8 cellular contexts compared by ENCODE assay signal in genomic region chr12:111600296-111600562, GRCh38. TPM values are rescaled to one million over a fixed set of nuclear protein-coding genes. Genes with fewer than 3 reads are reported as not detected.
DNase-seq lines count a peak whose midpoint lies in the region; ATAC-seq lines count a peak whose summit lies in the region.

No MANE protein-coding gene starts in this region.

- peak overlapping the region; percentile 99 for H3K4me2 ChIP-seq in trophoblast cell (ENCODE audit: low read length)

- H3K4me1 ChIP-seq in ES-I3 (ENCODE audit: insufficient read depth, low read length) = peaks cover 3% of the 10 kb centered on the region; the same call in 1 of the 2 replicates
- no peaks in the 10 kb centered on the region for H3K4me1 ChIP-seq in SJCRH30
- peaks cover 0 to 2% of the 10 kb centered on the region in 2 donors for H3K4me1 ChIP-seq in esophagus (ENCODE audit: control insufficient read depth in 2 of 2, insufficient read depth in 2 of 2, low read length in 1 of 2)
- peaks cover 0 to 2% of the 10 kb centered on the region in 2 experiments for H3K4me1 ChIP-seq in trophoblast cell (ENCODE audit: control insufficient read depth in 1 of 2, insufficient read depth in 2 of 2, low read length in 2 of 2)

- H4K12ac ChIP-seq in trophoblast cell (ENCODE audit: low read depth, low read length) = no peak overlapping the region

- peak overlapping the region; percentile 96 for H3K4me3 ChIP-seq in SJCRH30
- peak overlapping the region in 1 of 2 donors; percentile 92 for H3K4me3 ChIP-seq in esophagus (ENCODE audit: low read depth in 1 of 2, low read length in 2 of 2)
- no peak overlapping the region for H3K4me3 ChIP-seq in trophoblast cell (ENCODE audit: low read depth, low read length)

- ATAC-seq in GM21515 (IDR thresholded peaks at IDR 0.05; ENCODE audit: unreplicated experiment) = no peak

- no peak overlapping the region for H2BK120ac ChIP-seq in trophoblast cell (ENCODE audit: insufficient read depth, low read length, poor library complexity)

- H3K18ac ChIP-seq in trophoblast cell (ENCODE audit: low read length) = no peak overlapping the region

- DNase-seq in SJCRH30 = no peak
- DNase-seq in trophoblast cell = no peak
- no peak for DNase-seq in Ammon's horn (ENCODE audit: low spot score)
- no peak for DNase-seq in stimulated activated CD4-positive, alpha-beta T cell treated with anti-CD3 and anti-CD28 coated beads, Interleukin-12 subunit alpha, Interleukin-12 subunit beta, amount 100 ng/mL, for 4 hours
- DNase-seq in OCI-M2 (lab: John Stamatoyannopoulos, UW; ENCODE audit: unreplicated experiment) = no peak

- H3K27ac ChIP-seq in SJCRH30 (peak overlapping the region; percentile 91), esophagus (ENCODE audit: low read depth in 2 of 2, low read length in 1 of 2) (peak overlapping the region; percentile 99 to 100), trophoblast cell (ENCODE audit: low read depth, low read length) (peak overlapping the region; percentile 100)

- no peak overlapping the region for H2BK12ac ChIP-seq in trophoblast cell (ENCODE audit: low read length)

- H4K91ac ChIP-seq in trophoblast cell (ENCODE audit: low read depth, low read length) = no peak overlapping the region

- H3K79me2 ChIP-seq in trophoblast cell (ENCODE audit: control insufficient read depth, insufficient read depth, low read length, poor library complexity) = peaks cover 24% of the 10 kb centered on the region

- H3K36me3 ChIP-seq in ES-I3 (ENCODE audit: insufficient read depth, low read length) (no peaks in the 10 kb centered on the region), SJCRH30 (no peaks in the 10 kb centered on the region), esophagus (ENCODE audit: control insufficient read depth in 2 of 2, insufficient read depth in 2 of 2, low read length in 1 of 2) (no peaks in the 10 kb centered on the region), trophoblast cell (ENCODE audit: control insufficient read depth in 1 of 2, insufficient read depth in 2 of 2, low read length in 2 of 2) (peaks cover 0 to 3% of the 10 kb centered on the region in 2 experiments)

- H3K27me3 ChIP-seq in SJCRH30 (no peaks in the 10 kb centered on the region), esophagus (ENCODE audit: control insufficient read depth in 1 of 2, insufficient read depth in 2 of 2, low read length in 2 of 2) (no peaks in the 10 kb centered on the region), trophoblast cell (ENCODE audit: insufficient read depth, low read length) (no peaks in the 10 kb centered on the region)

- H3K23ac ChIP-seq in trophoblast cell (ENCODE audit: low read length) = no peak overlapping the region

- H4K8ac ChIP-seq in trophoblast cell (ENCODE audit: low read depth, low read length) = no peak overlapping the region

- H3K9ac ChIP-seq in ES-I3 (ENCODE audit: low read depth, low read length) (peak overlapping the region; percentile 85), trophoblast cell (ENCODE audit: low read length) (no peak overlapping the region)

- no peak overlapping the region for H2BK5ac ChIP-seq in trophoblast cell (ENCODE audit: low read depth, low read length, poor library complexity)

- peaks cover 25% of the 10 kb centered on the region for H3K79me1 ChIP-seq in trophoblast cell (ENCODE audit: low read length)

- no peak overlapping the region for H3K14ac ChIP-seq in trophoblast cell (ENCODE audit: low read length)

- WGBS in esophagus, 2 donors = 15 to 17% methylated on average over 2 of the region's 2 CpGs
- no CpG with 5 or more reads among the region's 2 CpGs for WGBS in trophoblast cell (ENCODE audit: extremely low coverage, insufficient coverage, insufficient read length)

- H3K4ac ChIP-seq in trophoblast cell (ENCODE audit: low read depth, low read length) = no peak overlapping the region

- H2AK5ac ChIP-seq in trophoblast cell (ENCODE audit: low read length) = no peak overlapping the region

- H2AFZ ChIP-seq in trophoblast cell (ENCODE audit: insufficient read depth, low read length, poor library complexity) = no peak overlapping the region

- H3K9me3 ChIP-seq in ES-I3 (ENCODE audit: control insufficient read depth, insufficient read depth, low read length) (no peaks in the 10 kb centered on the region), SJCRH30 (replicated peaks) (no peaks in the 10 kb centered on the region), esophagus (ENCODE audit: control insufficient read depth in 2 of 2, insufficient read depth in 1 of 2, low read depth in 1 of 2, low read length in 1 of 2) (no peaks in the 10 kb centered on the region), trophoblast cell (ENCODE audit: insufficient read depth, low read depth, low read length) (peaks cover 2% of the 10 kb centered on the region)

RNA-seq across cellular contexts. Expression of gene ATXN2, which starts 1.1 kb away (rescaled TPM):
- total RNA-seq in SJCRH30 (2014; rRNA removed; shearing (Covaris generic)) = 25.2 and 38.2 TPM in 2 replicates
- 10 to 100 TPM; 10.0 to 18.0 TPM for polyA plus RNA-seq in esophagus
- 57.3 and 58.0 TPM in 2 replicates for polyA plus RNA-seq in trophoblast cell (2013)
